In the genomic region with DNA sequence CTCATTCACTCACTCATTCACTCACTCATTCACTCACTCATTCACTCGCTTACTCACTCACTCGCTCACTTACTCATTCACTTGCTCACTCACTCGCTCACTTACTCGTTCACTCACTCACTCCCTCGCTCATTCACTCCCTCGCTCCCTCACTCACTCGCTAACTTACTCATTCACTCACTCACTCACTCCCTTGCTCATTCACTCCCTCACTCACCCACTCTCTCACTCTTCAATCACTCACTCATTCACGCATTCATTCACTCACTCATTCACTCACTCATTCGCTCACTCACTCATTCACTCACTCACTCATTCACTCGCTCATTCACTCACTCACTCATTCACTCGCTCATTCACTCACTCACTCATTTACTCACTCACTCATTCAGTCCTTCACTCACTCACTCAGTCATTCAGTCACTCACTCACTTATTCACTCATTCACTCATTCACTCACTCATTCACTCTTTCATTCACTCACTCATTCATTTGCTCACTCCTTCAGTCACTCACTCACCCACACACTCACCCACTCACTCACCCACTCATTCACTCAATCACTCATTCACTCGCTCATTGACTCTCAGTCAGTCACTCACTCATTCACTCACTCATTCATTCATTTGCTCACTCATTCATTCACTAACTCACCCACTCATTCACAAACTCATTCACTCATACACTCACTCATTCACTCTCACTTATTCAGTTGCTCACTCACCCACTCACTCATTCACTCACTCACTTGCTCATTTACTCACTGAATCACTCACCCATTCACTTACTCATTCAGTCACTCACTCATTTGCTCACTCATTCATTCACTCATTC, we compare ENCODE assay signal across 19 cellular contexts. TPM values are rescaled to one million over a fixed set of nuclear protein-coding genes. Genes with fewer than 3 reads are reported as not detected.
DNase-seq lines count a peak whose midpoint lies in the region; ATAC-seq, FAIRE-seq and TF ChIP-seq lines count a peak whose summit lies in the region.
"Had no signal": no experiment of that assay in that cellular context is flagged by ENCODE, and none has a peak within 500 bp of the region (broad histone marks: within the 10 kb centered on the region; RNA-seq: fewer than 3 reads in every experiment).

No MANE protein-coding gene starts in this region.

- no peak overlapping the region for H4K5ac ChIP-seq in H1 (ENCODE audit: insufficient read length, low read depth, low read length)

- H3K79me2 ChIP-seq in H1 (ENCODE audit: control insufficient read depth in 1 of 2, insufficient read depth in 2 of 2, low read length in 2 of 2) (no peaks in the 10 kb centered on the region), trophoblast cell (ENCODE audit: control insufficient read depth, insufficient read depth, low read length, poor library complexity) (no peaks in the 10 kb centered on the region)

- CTCF ChIA-PET in H1 (lab: Charles Lee; ENCODE audit: partially characterized antibody), result no interaction called here

- H2AK5ac ChIP-seq in H1 (ENCODE audit: low read depth, low read length), result peak overlapping the region; percentile 100
- no peak overlapping the region for H2AK5ac ChIP-seq in trophoblast cell (ENCODE audit: low read length)

- TF ChIP-seq CTCF in H1 (IDR thresholded peaks at IDR 0.05; ENCODE audit: control extremely low read depth in 1 of 3, insufficient read depth in 1 of 3, low read depth in 1 of 3, low read length in 3 of 3) (no peak), esophagus squamous epithelium (IDR thresholded peaks at IDR 0.05) (no peak)

- H3K4me3 Mint-ChIP-seq in activated T-helper 17 cell treated with anti-CD3 and anti-CD28 coated beads, Interleukin-2, amount 50 U/mL, for 72 hours, result no peak overlapping the region
- H3K4me3 Mint-ChIP-seq: B cell; CD8-positive, alpha-beta T cell had no signal

- H3K14ac ChIP-seq in H1 (ENCODE audit: insufficient read length) (no peak overlapping the region), trophoblast cell (ENCODE audit: low read length) (no peak overlapping the region)

- peak overlapping the region; percentile 93 for H2BK20ac ChIP-seq in H1 (ENCODE audit: low read length)

- H4K91ac ChIP-seq in H1 (replicated peaks; ENCODE audit: insufficient read length, low read length) (peak overlapping the region; percentile 74), trophoblast cell (ENCODE audit: low read depth, low read length) (no peak overlapping the region)

- H3K4me2 ChIP-seq in H1 (ENCODE audit: insufficient read depth in 1 of 2, low read depth in 2 of 2, low read length in 2 of 2) (no peak overlapping the region), trophoblast cell (ENCODE audit: low read length) (no peak overlapping the region)

- TF ChIP-seq RAD21 in H1 (IDR thresholded peaks at IDR 0.05 in 1 of 2, conservative IDR thresholded peaks at IDR 0.05 in 1 of 2; ENCODE audit: low read depth in 2 of 2, low read length in 2 of 2), result no peak

- no peaks in the 10 kb centered on the region for H3K79me1 ChIP-seq in H1 (ENCODE audit: low read depth, low read length)
- H3K79me1 ChIP-seq in trophoblast cell (ENCODE audit: low read length), result no peaks in the 10 kb centered on the region

- no peak overlapping the region for H3K27ac ChIP-seq in H1 (ENCODE audit: low read depth, low read length)
- H3K27ac ChIP-seq in trophoblast cell (ENCODE audit: low read depth, low read length), result no peak overlapping the region
- H3K27ac ChIP-seq in esophagus squamous epithelium, result no peak overlapping the region
- H3K27ac ChIP-seq: BLaER1 treated with 17β-estradiol and CSF1 and Interleukin-3, amounts not matched to agents 10 nM and 100 nM had no signal

- H3K4me1 Mint-ChIP-seq in activated T-helper 17 cell treated with anti-CD3 and anti-CD28 coated beads, Interleukin-2, amount 50 U/mL, for 72 hours, result no peaks in the 10 kb centered on the region

- no peak overlapping the region for H3K56ac ChIP-seq in H1 (replicated peaks; ENCODE audit: insufficient read length, low read depth, low read length)

- H2BK12ac ChIP-seq in H1 (ENCODE audit: low read depth, low read length), result peak overlapping the region; percentile 93
- no peak overlapping the region for H2BK12ac ChIP-seq in trophoblast cell (ENCODE audit: low read length)

- H4K8ac ChIP-seq in H1 (ENCODE audit: extremely low read depth, insufficient read depth, low read length) (no peak overlapping the region), trophoblast cell (ENCODE audit: low read depth, low read length) (no peak overlapping the region)

- H3K36me3 ChIP-seq in H1 (ENCODE audit: control insufficient read depth in 2 of 4, insufficient read depth in 4 of 4, low read length in 3 of 4) (no peaks in the 10 kb centered on the region), trophoblast cell (ENCODE audit: control insufficient read depth in 1 of 2, insufficient read depth in 2 of 2, low read length in 2 of 2) (no peaks in the 10 kb centered on the region), esophagus squamous epithelium (no peaks in the 10 kb centered on the region)
- H3K36me3 ChIP-seq: BLaER1 treated with 17β-estradiol and CSF1 and Interleukin-3, amounts not matched to agents 10 nM and 100 nM; HAP-1 had no signal

- H2BK15ac ChIP-seq in H1 (ENCODE audit: low read length), result peak overlapping the region; percentile 99

- peaks cover 0 to 5% of the 10 kb centered on the region in 2 experiments for H4K20me1 ChIP-seq in H1 (replicated peaks in 1 of 2; ENCODE audit: control insufficient read depth in 1 of 2, insufficient read depth in 2 of 2, low read length in 2 of 2)

- no peak overlapping the region for H2AFZ ChIP-seq in H1 (ENCODE audit: low read length)
- no peak overlapping the region for H2AFZ ChIP-seq in trophoblast cell (ENCODE audit: insufficient read depth, low read length, poor library complexity)

- no peaks in the 10 kb centered on the region for H3K36me3 Mint-ChIP-seq in activated T-helper 17 cell treated with anti-CD3 and anti-CD28 coated beads, Interleukin-2, amount 50 U/mL, for 72 hours (ENCODE audit: low read depth)
- H3K36me3 Mint-ChIP-seq: CD8-positive, alpha-beta T cell had no signal

- POLR2A ChIA-PET in H1 (lab: Charles Lee; ENCODE audit: partially characterized antibody), result no interaction called here

- peaks cover 10 to 39% (median 29%) of the 10 kb centered on the region in 4 experiments for H3K4me1 ChIP-seq in H1 (replicated peaks in 1 of 4; ENCODE audit: control insufficient read depth in 3 of 4, insufficient read depth in 4 of 4, low read length in 3 of 4)
- H3K4me1 ChIP-seq in trophoblast cell (ENCODE audit: control insufficient read depth in 1 of 2, insufficient read depth in 2 of 2, low read length in 2 of 2), result no peaks in the 10 kb centered on the region
- H3K4me1 ChIP-seq in esophagus squamous epithelium, result peaks cover 13 to 51% (median 21%) of the 10 kb centered on the region in 3 donors
- H3K4me1 ChIP-seq: HAP-1 had no signal

- no peaks in the 10 kb centered on the region for H3K9me3 Mint-ChIP-seq in activated T-helper 17 cell treated with anti-CD3 and anti-CD28 coated beads, Interleukin-2, amount 50 U/mL, for 72 hours
- H3K9me3 Mint-ChIP-seq: CD8-positive, alpha-beta T cell had no signal

- peak overlapping the region; percentile 91 for H3K4ac ChIP-seq in H1 (replicated peaks; ENCODE audit: insufficient read length, low read depth, low read length)
- no peak overlapping the region for H3K4ac ChIP-seq in trophoblast cell (ENCODE audit: low read depth, low read length)

- H2BK5ac ChIP-seq in H1 (ENCODE audit: low read depth, low read length), result peak overlapping the region; percentile 66; the same call in 1 of the 2 replicates
- no peak overlapping the region for H2BK5ac ChIP-seq in trophoblast cell (ENCODE audit: low read depth, low read length, poor library complexity)

- no peak for TF ChIP-seq POLR2A in GM12891 (IDR thresholded peaks at IDR 0.05; ENCODE audit: low read depth, low read length)
- no peak for TF ChIP-seq POLR2A in H1 (IDR thresholded peaks at IDR 0.05; ENCODE audit: control extremely low read depth in 1 of 2, low read depth in 2 of 2, low read length in 2 of 2)
- TF ChIP-seq POLR2A in esophagus squamous epithelium (IDR thresholded peaks at IDR 0.05), result no peak

- H3K4me3 ChIP-seq in H1 (ENCODE audit: extremely low read depth in 1 of 4, insufficient read depth in 2 of 4, low read depth in 3 of 4, low read length in 4 of 4) (no peak overlapping the region), trophoblast cell (ENCODE audit: low read depth, low read length) (no peak overlapping the region), esophagus squamous epithelium (no peak overlapping the region)
- H3K4me3 ChIP-seq: BLaER1 treated with 17β-estradiol and CSF1 and Interleukin-3, amounts not matched to agents 10 nM and 100 nM; HAP-1 had no signal

- H2BK120ac ChIP-seq in H1 (replicated peaks; ENCODE audit: low read depth, low read length), result no peak overlapping the region
- H2BK120ac ChIP-seq in trophoblast cell (ENCODE audit: insufficient read depth, low read length, poor library complexity), result no peak overlapping the region

- no peak for TF ChIP-seq EP300 in H1 (IDR thresholded peaks at IDR 0.05; ENCODE audit: borderline replicate concordance in 1 of 2, low read depth in 2 of 2, low read length in 2 of 2)

- H3K18ac ChIP-seq in H1 (ENCODE audit: extremely low read depth, low read length) (no peak overlapping the region; the same call in 1 of the 2 replicates), trophoblast cell (ENCODE audit: low read length) (no peak overlapping the region)

- H3K9ac ChIP-seq in H1 (replicated peaks in 1 of 4; ENCODE audit: extremely low read depth in 1 of 4, low read depth in 3 of 4, low read length in 3 of 4) (no peak overlapping the region), trophoblast cell (ENCODE audit: low read length) (no peak overlapping the region)
- H3K9ac ChIP-seq: BLaER1 treated with 17β-estradiol and CSF1 and Interleukin-3, amounts not matched to agents 10 nM and 100 nM had no signal

- H3K23ac ChIP-seq in H1 (ENCODE audit: insufficient read length) (no peak overlapping the region), trophoblast cell (ENCODE audit: low read length) (peak overlapping the region; percentile 9)

- no peak for DNase-seq in GM12891 (ENCODE audit: insufficient read length, low spot score)
- no peak for DNase-seq in H1 (ENCODE audit: low read depth in 1 of 2, low spot score in 2 of 2)
- DNase-seq in trophoblast cell, result no peak
- DNase-seq in NCI-H345 treated with DMSO at 0.1 percent for 48 hours (lab: John Stamatoyannopoulos, UW; ENCODE audit: unreplicated experiment), result no peak
- no peak for DNase-seq in NCI-H2029 treated with DMSO at 0.1 percent for 48 hours (lab: John Stamatoyannopoulos, UW)
- DNase-seq in esophagus squamous epithelium (lab: John Stamatoyannopoulos, UW), result no peak
- DNase-seq: Calu3; CD8-positive, alpha-beta T cell; DMS79 treated with DMSO at 0.1 percent for 48 hours; EL; GOT3; IMR-90; KBM-7 had no signal

- no peak overlapping the region for H3K27ac Mint-ChIP-seq in activated T-helper 17 cell treated with anti-CD3 and anti-CD28 coated beads, Interleukin-2, amount 50 U/mL, for 72 hours
- H3K27ac Mint-ChIP-seq: B cell; CD8-positive, alpha-beta T cell had no signal

- ATAC-seq in activated T-helper 17 cell treated with anti-CD3 and anti-CD28 coated beads, Interleukin-2, amount 50 U/mL, for 72 hours (replicated peaks), result peak; percentile 67
- ATAC-seq: CD8-positive, alpha-beta T cell had no signal

- peaks cover 21% of the 10 kb centered on the region for H3K23me2 ChIP-seq in H1 (ENCODE audit: low read depth, low read length)

- peak; percentile 23 for FAIRE-seq in GM12891 (lab: Jason Lieb, UNC)
- FAIRE-seq in H1 (lab: Jason Lieb, UNC), result no peak
- FAIRE-seq: GM12892, GM18507 had no signal

- no peak overlapping the region for H4K12ac ChIP-seq in trophoblast cell (ENCODE audit: low read depth, low read length)

- intact Hi-C loops in esophagus squamous epithelium (cut with DNase I), result no loop called here

- 90 to 100% methylated on average over 10 to 12 of the region's 12 CpGs for WGBS in H1 (ENCODE audit: extremely low coverage in 1 of 2, insufficient coverage in 1 of 2, insufficient read length in 1 of 2, insufficient replicate concordance in 2 of 2, low coverage in 1 of 2, low lambda C conversion rate in 2 of 2, missing lambda C conversion rate in 1 of 2), 2 experiments
- WGBS in trophoblast cell (ENCODE audit: extremely low coverage, insufficient coverage, insufficient read length), result over 99% methylated on average over 9 of the region's 12 CpGs
- 92 to 94% methylated on average over 12 of the region's 12 CpGs for WGBS in esophagus squamous epithelium, 2 donors

- no peaks in the 10 kb centered on the region for H3K27me3 Mint-ChIP-seq in activated T-helper 17 cell treated with anti-CD3 and anti-CD28 coated beads, Interleukin-2, amount 50 U/mL, for 72 hours

- H3K9me3 ChIP-seq in H1 (ENCODE audit: insufficient read depth in 2 of 2, low read depth in 1 of 2, low read length in 1 of 2), result no peaks in the 10 kb centered on the region; a peak in 2 of 4 replicates
- peaks cover 7% of the 10 kb centered on the region for H3K9me3 ChIP-seq in trophoblast cell (ENCODE audit: insufficient read depth, low read depth, low read length)
- no peaks in the 10 kb centered on the region for H3K9me3 ChIP-seq in esophagus squamous epithelium
- H3K9me3 ChIP-seq: HAP-1 had no signal

- H3K27me3 ChIP-seq in H1 (replicated peaks in 1 of 4; ENCODE audit: control insufficient read depth in 3 of 4, extremely low read depth in 1 of 4, insufficient read depth in 3 of 4, low read length in 3 of 4) (no peaks in the 10 kb centered on the region; a peak in 1 of 7 replicates), trophoblast cell (ENCODE audit: insufficient read depth, low read length) (no peaks in the 10 kb centered on the region), esophagus squamous epithelium (peaks cover 0 to 30% (median 0%) of the 10 kb centered on the region in 4 donors)

RNA-seq across cellular contexts. Expression of a gene that starts 36.0 kb away (rescaled TPM):
- 7.0 TPM for polyA plus RNA-seq in GM12891 (2012; ENCODE audit: low read depth, missing spikeins)
- total RNA-seq in activated T-helper 17 cell treated with anti-CD3 and anti-CD28 coated beads, Interleukin-2, amount 50 U/mL, for 72 hours, result 10 to 100 TPM; 63.8 to 65.9 TPM
- total RNA-seq in H1 (2021; fragmentation: NEBNext Ultra II Directional; extraction: Animal tissue kit (Norgen Biotek cat#: 25700)), result 55.6 and 60.9 TPM in 2 replicates
- polyA plus RNA-seq in H1 (2011; rRNA removed), result 6.9 and 19.9 TPM in 2 replicates
- 7.3 TPM for polyA plus RNA-seq in H1 (2011; cell fraction: cytosol; rRNA removed)
- polyA plus RNA-seq in H1 (2011; cell fraction: nucleus; rRNA removed), result 41.0 TPM
- polyA plus RNA-seq in H1 (2012, experiment 1 of 2), result 17.4 to 31.4 TPM (median 28.7 TPM) in 4 replicates
- polyA plus RNA-seq in H1 (2012, experiment 2 of 2), result 20.1 TPM
- polyA plus RNA-seq in H1 (2013, experiment 1 of 2), result 33.5 TPM
- 26.3 TPM for polyA plus RNA-seq in H1 (2013, experiment 2 of 2)
- 12.2 and 13.8 TPM in 2 replicates for polyA minus RNA-seq in H1 (2011; rRNA and poly(A)+ RNA removed)
- polyA minus RNA-seq in H1 (2011; cell fraction: cytosol; rRNA and poly(A)+ RNA removed), result 58.8 TPM
- 41.9 TPM for polyA minus RNA-seq in H1 (2011; cell fraction: nucleus; rRNA and poly(A)+ RNA removed)
- 28.5 and 29.7 TPM in 2 replicates for polyA plus RNA-seq in trophoblast cell (2013)
- total RNA-seq in esophagus squamous epithelium, result 10 to 100 TPM; 32.0 to 40.8 (median 36.2) TPM
